1 cellular context compared by ENCODE assay signal in the genomic region with DNA sequence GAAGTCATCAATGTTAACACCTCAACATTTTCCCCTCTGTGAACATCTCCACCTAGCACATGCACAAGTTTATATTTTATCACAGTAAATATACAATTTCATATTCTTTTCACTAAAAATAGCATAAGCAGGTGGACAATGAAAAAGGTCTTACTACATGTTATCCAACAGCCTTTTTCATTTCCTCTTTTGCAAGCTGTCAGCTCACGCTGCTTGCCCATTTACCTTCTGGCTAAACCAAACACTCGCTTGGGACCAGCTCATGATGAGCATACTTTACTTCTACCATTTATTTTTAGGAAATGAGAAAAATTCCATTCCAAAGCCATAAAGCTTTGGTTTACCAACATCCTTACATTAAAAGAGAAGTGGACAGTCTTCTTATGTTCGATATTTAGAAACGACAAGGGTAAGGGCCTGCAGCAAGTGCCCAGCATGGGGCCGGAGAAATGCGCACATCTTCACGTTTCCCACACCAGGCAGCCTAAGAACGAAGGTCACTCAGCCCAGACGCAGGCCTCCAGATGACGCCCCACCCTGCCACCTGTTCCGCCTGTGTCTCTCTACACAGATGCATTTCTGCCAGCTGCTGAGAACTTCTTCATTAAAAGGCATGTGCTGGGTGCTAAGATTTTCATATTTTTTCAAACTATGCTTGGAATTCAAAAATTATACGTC.
A peak's percentile ranks its signal among the peaks of the same experiment; 100 is the strongest.
TF ChIP-seq lines count a peak whose summit lies in the region.

No MANE protein-coding gene starts in this region.

TF ChIP-seq in GM12878, 131 proteins besides CTCF, POLR2A, EP300 and RAD21 (continued from another document):
- TF ChIP-seq, protein P1, sequence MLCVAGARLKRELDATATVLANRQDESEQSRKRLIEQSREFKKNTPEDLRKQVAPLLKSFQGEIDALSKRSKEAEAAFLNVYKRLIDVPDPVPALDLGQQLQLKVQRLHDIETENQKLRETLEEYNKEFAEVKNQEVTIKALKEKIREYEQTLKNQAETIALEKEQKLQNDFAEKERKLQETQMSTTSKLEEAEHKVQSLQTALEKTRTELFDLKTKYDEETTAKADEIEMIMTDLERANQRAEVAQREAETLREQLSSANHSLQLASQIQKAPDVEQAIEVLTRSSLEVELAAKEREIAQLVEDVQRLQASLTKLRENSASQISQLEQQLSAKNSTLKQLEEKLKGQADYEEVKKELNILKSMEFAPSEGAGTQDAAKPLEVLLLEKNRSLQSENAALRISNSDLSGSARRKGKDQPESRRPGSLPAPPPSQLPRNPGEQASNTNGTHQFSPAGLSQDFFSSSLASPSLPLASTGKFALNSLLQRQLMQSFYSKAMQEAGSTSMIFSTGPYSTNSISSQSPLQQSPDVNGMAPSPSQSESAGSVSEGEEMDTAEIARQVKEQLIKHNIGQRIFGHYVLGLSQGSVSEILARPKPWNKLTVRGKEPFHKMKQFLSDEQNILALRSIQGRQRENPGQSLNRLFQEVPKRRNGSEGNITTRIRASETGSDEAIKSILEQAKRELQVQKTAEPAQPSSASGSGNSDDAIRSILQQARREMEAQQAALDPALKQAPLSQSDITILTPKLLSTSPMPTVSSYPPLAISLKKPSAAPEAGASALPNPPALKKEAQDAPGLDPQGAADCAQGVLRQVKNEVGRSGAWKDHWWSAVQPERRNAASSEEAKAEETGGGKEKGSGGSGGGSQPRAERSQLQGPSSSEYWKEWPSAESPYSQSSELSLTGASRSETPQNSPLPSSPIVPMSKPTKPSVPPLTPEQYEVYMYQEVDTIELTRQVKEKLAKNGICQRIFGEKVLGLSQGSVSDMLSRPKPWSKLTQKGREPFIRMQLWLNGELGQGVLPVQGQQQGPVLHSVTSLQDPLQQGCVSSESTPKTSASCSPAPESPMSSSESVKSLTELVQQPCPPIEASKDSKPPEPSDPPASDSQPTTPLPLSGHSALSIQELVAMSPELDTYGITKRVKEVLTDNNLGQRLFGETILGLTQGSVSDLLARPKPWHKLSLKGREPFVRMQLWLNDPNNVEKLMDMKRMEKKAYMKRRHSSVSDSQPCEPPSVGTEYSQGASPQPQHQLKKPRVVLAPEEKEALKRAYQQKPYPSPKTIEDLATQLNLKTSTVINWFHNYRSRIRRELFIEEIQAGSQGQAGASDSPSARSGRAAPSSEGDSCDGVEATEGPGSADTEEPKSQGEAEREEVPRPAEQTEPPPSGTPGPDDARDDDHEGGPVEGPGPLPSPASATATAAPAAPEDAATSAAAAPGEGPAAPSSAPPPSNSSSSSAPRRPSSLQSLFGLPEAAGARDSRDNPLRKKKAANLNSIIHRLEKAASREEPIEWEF (IDR thresholded peaks at IDR 0.05; ENCODE audit: insufficient replicate concordance, low read depth, low read length), result no peak
- TF ChIP-seq CREB1 (IDR thresholded peaks at IDR 0.05; ENCODE audit: low read depth) (peak; percentile 28; the same call in 1 of the 2 replicates), IKZF2 (IDR thresholded peaks at IDR 0.05) (peak; percentile 14 to 37; a peak in 2 of 4 replicates), KDM1A (IDR thresholded peaks at IDR 0.05; ENCODE audit: borderline replicate concordance) (no peak), RB1 (IDR thresholded peaks at IDR 0.05; ENCODE audit: borderline replicate concordance) (no peak), ASH2L (IDR thresholded peaks at IDR 0.05; ENCODE audit: borderline replicate concordance, low read depth) (no peak), HDAC6 (IDR thresholded peaks at IDR 0.05; ENCODE audit: unreplicated experiment) (no peak), SUPT20H (IDR thresholded peaks at IDR 0.05; ENCODE audit: borderline replicate concordance, control insufficient read depth, low read depth, low read length) (no peak), SMAD1 (IDR thresholded peaks at IDR 0.05; ENCODE audit: low read depth, partially characterized antibody) (no peak), JUND (IDR thresholded peaks at IDR 0.05; ENCODE audit: low read depth, low read length) (no peak), TBL1XR1 (IDR thresholded peaks at IDR 0.05; ENCODE audit: low read depth, low read length) (peak; percentile 1; the same call in 1 of the 2 replicates)
- TF ChIP-seq, protein P2, sequence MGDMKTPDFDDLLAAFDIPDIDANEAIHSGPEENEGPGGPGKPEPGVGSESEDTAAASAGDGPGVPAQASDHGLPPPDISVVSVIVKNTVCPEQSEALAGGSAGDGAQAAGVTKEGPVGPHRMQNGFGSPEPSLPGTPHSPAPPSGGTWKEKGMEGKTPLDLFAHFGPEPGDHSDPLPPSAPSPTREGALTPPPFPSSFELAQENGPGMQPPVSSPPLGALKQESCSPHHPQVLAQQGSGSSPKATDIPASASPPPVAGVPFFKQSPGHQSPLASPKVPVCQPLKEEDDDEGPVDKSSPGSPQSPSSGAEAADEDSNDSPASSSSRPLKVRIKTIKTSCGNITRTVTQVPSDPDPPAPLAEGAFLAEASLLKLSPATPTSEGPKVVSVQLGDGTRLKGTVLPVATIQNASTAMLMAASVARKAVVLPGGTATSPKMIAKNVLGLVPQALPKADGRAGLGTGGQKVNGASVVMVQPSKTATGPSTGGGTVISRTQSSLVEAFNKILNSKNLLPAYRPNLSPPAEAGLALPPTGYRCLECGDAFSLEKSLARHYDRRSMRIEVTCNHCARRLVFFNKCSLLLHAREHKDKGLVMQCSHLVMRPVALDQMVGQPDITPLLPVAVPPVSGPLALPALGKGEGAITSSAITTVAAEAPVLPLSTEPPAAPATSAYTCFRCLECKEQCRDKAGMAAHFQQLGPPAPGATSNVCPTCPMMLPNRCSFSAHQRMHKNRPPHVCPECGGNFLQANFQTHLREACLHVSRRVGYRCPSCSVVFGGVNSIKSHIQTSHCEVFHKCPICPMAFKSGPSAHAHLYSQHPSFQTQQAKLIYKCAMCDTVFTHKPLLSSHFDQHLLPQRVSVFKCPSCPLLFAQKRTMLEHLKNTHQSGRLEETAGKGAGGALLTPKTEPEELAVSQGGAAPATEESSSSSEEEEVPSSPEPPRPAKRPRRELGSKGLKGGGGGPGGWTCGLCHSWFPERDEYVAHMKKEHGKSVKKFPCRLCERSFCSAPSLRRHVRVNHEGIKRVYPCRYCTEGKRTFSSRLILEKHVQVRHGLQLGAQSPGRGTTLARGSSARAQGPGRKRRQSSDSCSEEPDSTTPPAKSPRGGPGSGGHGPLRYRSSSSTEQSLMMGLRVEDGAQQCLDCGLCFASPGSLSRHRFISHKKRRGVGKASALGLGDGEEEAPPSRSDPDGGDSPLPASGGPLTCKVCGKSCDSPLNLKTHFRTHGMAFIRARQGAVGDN (IDR thresholded peaks at IDR 0.05), result peak; percentile 55; the same call in 1 of the 2 replicates
- TF ChIP-seq, protein P3, sequence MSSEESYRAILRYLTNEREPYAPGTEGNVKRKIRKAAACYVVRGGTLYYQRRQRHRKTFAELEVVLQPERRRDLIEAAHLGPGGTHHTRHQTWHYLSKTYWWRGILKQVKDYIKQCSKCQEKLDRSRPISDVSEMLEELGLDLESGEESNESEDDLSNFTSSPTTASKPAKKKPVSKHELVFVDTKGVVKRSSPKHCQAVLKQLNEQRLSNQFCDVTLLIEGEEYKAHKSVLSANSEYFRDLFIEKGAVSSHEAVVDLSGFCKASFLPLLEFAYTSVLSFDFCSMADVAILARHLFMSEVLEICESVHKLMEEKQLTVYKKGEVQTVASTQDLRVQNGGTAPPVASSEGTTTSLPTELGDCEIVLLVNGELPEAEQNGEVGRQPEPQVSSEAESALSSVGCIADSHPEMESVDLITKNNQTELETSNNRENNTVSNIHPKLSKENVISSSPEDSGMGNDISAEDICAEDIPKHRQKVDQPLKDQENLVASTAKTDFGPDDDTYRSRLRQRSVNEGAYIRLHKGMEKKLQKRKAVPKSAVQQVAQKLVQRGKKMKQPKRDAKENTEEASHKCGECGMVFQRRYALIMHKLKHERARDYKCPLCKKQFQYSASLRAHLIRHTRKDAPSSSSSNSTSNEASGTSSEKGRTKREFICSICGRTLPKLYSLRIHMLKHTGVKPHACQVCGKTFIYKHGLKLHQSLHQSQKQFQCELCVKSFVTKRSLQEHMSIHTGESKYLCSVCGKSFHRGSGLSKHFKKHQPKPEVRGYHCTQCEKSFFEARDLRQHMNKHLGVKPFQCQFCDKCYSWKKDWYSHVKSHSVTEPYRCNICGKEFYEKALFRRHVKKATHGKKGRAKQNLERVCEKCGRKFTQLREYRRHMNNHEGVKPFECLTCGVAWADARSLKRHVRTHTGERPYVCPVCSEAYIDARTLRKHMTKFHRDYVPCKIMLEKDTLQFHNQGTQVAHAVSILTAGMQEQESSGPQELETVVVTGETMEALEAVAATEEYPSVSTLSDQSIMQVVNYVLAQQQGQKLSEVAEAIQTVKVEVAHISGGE (CRISPR knock-in tag; IDR thresholded peaks at IDR 0.05), result no peak
TF ChIP-seq in GM12878: peak in this region for 31.
